In genomic region chr12:64883264-64884163, GRCh38 we compare ENCODE assay signal across 12 cellular contexts. TPM values are rescaled to one million over a fixed set of nuclear protein-coding genes. Genes with fewer than 3 reads are reported as not detected.
DNase-seq lines count a peak whose midpoint lies in the region; TF ChIP-seq lines count a peak whose summit lies in the region.
"Had no signal": no experiment of that assay in that cellular context is flagged by ENCODE, and none has a peak within 500 bp of the region (broad histone marks: within the 10 kb centered on the region; RNA-seq: fewer than 3 reads in every experiment).

No MANE protein-coding gene starts in this region.

- H3K27ac Mint-ChIP-seq in activated T-cell treated with anti-CD3 and anti-CD28 coated beads, Interleukin-2, amount 50 U/mL, for 24 hours: peak overlapping the region; percentile 4
- H3K27ac Mint-ChIP-seq in type B pancreatic cell: peak overlapping the region; percentile 51
- H3K27ac Mint-ChIP-seq: activated B cell treated with CpG ODN at 0.5 μM for 24 hours had no signal

- no peak for DNase-seq in activated T-cell treated with anti-CD3 and anti-CD28 coated beads, Interleukin-2, amount 50 U/mL, for 24 hours
- no peak for DNase-seq in activated T-cell treated with anti-CD3 and anti-CD28 coated beads, Interleukin-2, amount 50 U/mL, for 1 hour
- DNase-seq in HuH-7 (ENCODE audit: low spot score): peak; percentile 63
- no peak for DNase-seq in astrocyte of the spinal cord (ENCODE audit: low read depth, low spot score)
- DNase-seq in type B pancreatic cell (ENCODE audit: extremely low spot score, unreplicated experiment): no peak
- DNase-seq in NCI-H1417 treated with DMSO at 0.1 percent for 48 hours (lab: John Stamatoyannopoulos, UW): no peak
- no peak for DNase-seq in GM19240 (ENCODE audit: insufficient read length, low spot score)
- DNase-seq in DMS79 treated with DMSO at 0.1 percent for 48 hours (lab: John Stamatoyannopoulos, UW): no peak
- DNase-seq: activated B cell treated with CpG ODN at 0.5 μM for 24 hours; activated naive CD4-positive, alpha-beta T cell; foreskin melanocyte; stimulated activated naive CD4-positive, alpha-beta T cell treated with Interleukin-2 at 50 U/mL for 16 hours had no signal

- H3K36me3 Mint-ChIP-seq in activated T-cell treated with anti-CD3 and anti-CD28 coated beads, Interleukin-2, amount 50 U/mL, for 24 hours (ENCODE audit: low read depth): no peaks in the 10 kb centered on the region
- no peaks in the 10 kb centered on the region for H3K36me3 Mint-ChIP-seq in type B pancreatic cell

- H3K4me3 Mint-ChIP-seq in activated T-cell treated with anti-CD3 and anti-CD28 coated beads, Interleukin-2, amount 50 U/mL, for 24 hours: no peak overlapping the region
- no peak overlapping the region for H3K4me3 Mint-ChIP-seq in type B pancreatic cell
- H3K4me3 Mint-ChIP-seq: activated B cell treated with CpG ODN at 0.5 μM for 24 hours had no signal

- H3K4me1 Mint-ChIP-seq in activated T-cell treated with anti-CD3 and anti-CD28 coated beads, Interleukin-2, amount 50 U/mL, for 24 hours (ENCODE audit: low read depth): peaks cover 19% of the 10 kb centered on the region
- H3K4me1 Mint-ChIP-seq in type B pancreatic cell (ENCODE audit: unreplicated experiment): peaks cover 4% of the 10 kb centered on the region
- H3K4me1 Mint-ChIP-seq: activated B cell treated with CpG ODN at 0.5 μM for 24 hours had no signal

- in situ Hi-C loops in astrocyte of the spinal cord (cut with HindIII; ENCODE audit: low sequenced_read_pairs): no loop called here

- H3K27me3 Mint-ChIP-seq in activated T-cell treated with anti-CD3 and anti-CD28 coated beads, Interleukin-2, amount 50 U/mL, for 24 hours: peaks cover 3% of the 10 kb centered on the region
- H3K27me3 Mint-ChIP-seq in type B pancreatic cell: peaks cover 1% of the 10 kb centered on the region

- H3K4me3 ChIP-seq in astrocyte of the spinal cord (ENCODE audit: low read depth, low read length): no peak overlapping the region

- H3K9me3 Mint-ChIP-seq in activated T-cell treated with anti-CD3 and anti-CD28 coated beads, Interleukin-2, amount 50 U/mL, for 24 hours: no peaks in the 10 kb centered on the region
- no peaks in the 10 kb centered on the region for H3K9me3 Mint-ChIP-seq in type B pancreatic cell

- TF ChIP-seq CTCF in astrocyte of the spinal cord (IDR thresholded peaks at IDR 0.05; ENCODE audit: low read depth, low read length) (peak; percentile 8), type B pancreatic cell (conservative IDR thresholded peaks at IDR 0.05) (no peak)

RNA-seq across cellular contexts. Expression of gene TBC1D30, which starts 59.1 kb away (rescaled TPM):
- 2.8 and 5.6 TPM in 2 replicates for total RNA-seq in type B pancreatic cell (ENCODE audit: low replicate concordance)
